ENCODE assay signal across 1 cellular context in the genomic region with DNA sequence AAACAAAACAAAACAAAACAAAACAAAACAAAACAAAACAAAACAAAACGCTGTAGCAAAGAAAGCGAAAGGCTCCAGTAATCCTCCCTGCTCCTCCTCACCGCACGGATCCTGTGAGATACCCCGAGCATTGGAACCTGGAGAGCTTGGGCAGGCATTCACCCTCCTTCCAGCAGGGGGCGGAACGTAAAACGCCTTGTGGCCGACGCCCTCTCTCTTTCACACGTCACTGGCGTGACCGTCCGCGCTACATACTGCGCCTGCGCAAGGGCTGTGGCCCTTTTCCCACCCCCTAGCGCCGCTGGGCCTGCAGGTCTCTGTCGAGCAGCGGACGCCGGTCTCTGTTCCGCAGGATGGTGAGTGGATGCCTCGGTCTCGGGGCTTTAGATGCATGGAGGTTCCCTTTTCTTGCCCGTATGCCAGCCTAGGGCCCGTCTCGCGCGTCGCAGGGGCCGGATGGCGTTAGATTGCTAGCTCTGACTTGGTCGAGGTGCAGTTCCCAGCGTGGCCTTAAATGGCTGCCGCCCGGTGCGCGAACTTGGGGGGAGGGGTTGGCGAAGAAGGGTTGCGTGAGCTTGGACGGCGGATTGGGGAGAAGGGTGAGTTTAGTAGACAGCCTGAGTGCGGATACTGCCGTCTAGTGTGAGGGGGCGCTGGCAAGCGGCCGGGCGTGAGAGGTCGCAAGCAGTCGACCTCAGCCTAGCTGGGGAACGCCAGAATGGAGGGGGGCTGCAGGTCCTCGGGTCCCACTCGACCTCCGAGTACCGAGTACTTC.
TF ChIP-seq lines count a peak whose summit lies in the region.

A gene (plus strand): TSS at position 279 of the 775 bp plus-strand sequence. CDS start 75 bp downstream, at position 354.

TF ChIP-seq in K562, 482 proteins besides CTCF, POLR2A, EP300 and RAD21 (continued from another document and continues in another):
- TF ChIP-seq, protein P1, sequence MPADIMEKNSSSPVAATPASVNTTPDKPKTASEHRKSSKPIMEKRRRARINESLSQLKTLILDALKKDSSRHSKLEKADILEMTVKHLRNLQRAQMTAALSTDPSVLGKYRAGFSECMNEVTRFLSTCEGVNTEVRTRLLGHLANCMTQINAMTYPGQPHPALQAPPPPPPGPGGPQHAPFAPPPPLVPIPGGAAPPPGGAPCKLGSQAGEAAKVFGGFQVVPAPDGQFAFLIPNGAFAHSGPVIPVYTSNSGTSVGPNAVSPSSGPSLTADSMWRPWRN (IDR thresholded peaks at IDR 0.05; ENCODE audit: low read depth) = 0 out of 2 replicates have a peak, but pooled peaks have one; percentile 12
- TF ChIP-seq, protein P2, sequence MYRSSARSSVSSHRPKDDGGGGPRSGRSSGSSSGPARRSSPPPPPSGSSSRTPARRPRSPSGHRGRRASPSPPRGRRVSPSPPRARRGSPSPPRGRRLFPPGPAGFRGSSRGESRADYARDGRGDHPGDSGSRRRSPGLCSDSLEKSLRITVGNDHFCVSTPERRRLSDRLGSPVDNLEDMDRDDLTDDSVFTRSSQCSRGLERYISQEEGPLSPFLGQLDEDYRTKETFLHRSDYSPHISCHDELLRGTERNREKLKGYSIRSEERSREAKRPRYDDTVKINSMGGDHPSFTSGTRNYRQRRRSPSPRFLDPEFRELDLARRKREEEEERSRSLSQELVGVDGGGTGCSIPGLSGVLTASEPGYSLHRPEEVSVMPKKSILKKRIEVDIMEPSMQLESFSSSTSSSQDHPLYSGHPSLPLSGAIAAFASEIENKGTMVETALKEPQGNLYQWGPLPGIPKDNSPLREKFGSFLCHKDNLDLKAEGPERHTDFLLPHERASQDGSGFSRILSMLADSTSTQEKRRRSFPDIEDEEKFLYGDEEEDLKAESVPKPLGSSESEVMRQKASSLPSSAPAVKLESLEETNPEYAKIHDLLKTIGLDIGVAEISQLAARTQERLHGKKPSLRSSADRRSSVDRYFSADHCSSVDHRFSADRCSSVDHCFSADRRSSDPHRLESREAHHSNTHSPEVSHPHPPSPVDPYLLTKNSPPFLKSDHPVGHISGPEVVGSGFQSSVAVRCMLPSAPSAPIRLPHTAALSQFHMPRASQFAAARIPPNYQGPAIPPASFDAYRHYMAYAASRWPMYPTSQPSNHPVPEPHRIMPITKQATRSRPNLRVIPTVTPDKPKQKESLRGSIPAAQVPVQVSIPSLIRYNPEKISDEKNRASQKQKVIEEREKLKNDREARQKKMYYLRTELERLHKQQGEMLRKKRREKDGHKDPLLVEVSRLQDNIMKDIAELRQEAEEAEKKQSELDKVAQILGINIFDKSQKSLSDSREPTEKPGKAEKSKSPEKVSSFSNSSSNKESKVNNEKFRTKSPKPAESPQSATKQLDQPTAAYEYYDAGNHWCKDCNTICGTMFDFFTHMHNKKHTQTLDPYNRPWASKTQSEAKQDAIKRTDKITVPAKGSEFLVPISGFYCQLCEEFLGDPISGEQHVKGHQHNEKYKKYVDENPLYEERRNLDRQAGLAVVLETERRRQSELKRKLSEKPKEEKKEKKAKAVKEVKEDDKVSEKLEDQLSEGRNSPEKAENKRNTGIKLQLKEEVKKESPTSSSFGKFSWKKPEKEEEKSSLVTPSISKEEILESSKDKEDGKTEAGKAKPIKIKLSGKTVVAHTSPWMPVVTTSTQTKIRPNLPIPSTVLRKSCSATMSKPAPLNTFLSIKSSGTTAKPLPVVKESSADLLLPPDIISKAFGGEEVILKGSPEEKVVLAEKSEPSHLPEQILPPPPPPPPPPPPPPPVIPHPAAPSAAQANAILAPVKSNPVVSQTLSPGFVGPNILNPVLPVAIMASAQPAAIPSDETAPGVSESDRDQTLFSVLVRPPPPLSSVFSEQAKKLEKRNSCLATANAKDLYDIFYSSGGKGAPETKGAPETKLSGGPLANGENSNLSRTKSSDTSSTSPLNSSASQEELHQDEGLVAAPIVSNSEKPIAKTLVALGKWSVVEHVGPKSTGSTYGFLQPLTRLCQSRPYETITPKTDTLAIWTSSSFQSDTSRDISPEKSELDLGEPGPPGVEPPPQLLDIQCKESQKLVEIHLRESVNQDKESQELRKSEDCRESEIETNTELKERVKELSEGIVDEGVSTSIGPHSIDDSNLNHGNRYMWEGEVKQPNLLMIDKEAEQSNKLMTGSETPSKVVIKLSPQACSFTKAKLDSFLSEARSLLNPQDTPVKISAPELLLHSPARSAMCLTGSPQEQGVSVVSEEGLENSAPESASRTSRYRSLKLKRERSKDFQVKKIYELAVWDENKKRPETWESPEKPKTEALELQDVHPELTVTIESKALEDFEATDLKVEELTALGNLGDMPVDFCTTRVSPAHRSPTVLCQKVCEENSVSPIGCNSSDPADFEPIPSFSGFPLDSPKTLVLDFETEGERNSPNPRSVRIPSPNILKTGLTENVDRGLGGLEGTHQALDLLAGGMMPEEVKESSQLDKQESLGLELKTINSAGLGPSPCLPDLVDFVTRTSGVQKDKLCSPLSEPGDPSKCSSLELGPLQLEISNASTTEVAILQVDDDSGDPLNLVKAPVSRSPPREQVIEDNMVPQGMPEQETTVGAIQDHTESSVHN (IDR thresholded peaks at IDR 0.05; ENCODE audit: borderline replicate concordance in 1 of 2, low read depth in 1 of 2) = peak in 1 of 2 experiments; percentile 99; a peak in 2 of 4 replicates
- TF ChIP-seq, protein P3, sequence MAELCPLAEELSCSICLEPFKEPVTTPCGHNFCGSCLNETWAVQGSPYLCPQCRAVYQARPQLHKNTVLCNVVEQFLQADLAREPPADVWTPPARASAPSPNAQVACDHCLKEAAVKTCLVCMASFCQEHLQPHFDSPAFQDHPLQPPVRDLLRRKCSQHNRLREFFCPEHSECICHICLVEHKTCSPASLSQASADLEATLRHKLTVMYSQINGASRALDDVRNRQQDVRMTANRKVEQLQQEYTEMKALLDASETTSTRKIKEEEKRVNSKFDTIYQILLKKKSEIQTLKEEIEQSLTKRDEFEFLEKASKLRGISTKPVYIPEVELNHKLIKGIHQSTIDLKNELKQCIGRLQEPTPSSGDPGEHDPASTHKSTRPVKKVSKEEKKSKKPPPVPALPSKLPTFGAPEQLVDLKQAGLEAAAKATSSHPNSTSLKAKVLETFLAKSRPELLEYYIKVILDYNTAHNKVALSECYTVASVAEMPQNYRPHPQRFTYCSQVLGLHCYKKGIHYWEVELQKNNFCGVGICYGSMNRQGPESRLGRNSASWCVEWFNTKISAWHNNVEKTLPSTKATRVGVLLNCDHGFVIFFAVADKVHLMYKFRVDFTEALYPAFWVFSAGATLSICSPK (IDR thresholded peaks at IDR 0.05; ENCODE audit: borderline replicate concordance) = no peak; the same call in 1 of the 2 replicates
- TF ChIP-seq NUFIP1 (IDR thresholded peaks at IDR 0.05; ENCODE audit: partially characterized antibody) (peak; percentile 45), POU5F1 (IDR thresholded peaks at IDR 0.05; ENCODE audit: borderline replicate concordance, low read depth, low read length, partially characterized antibody) (no peak), ARNT (IDR thresholded peaks at IDR 0.05) (peak; percentile 80 to 94; a peak in 3 of 4 replicates), NR1H2 (CRISPR knock-in tag; IDR thresholded peaks at IDR 0.05) (peak; percentile 85; the same call in 1 of the 2 replicates), ZNF583 (CRISPR knock-in tag; IDR thresholded peaks at IDR 0.05) (peak; percentile 37; the same call in 1 of the 2 replicates), SAFB (IDR thresholded peaks at IDR 0.05; ENCODE audit: borderline replicate concordance, low read depth, low read length) (peak; percentile 36; the same call in 1 of the 2 replicates), MXI1 (IDR thresholded peaks at IDR 0.05; ENCODE audit: low read depth, low read length) (no peak), PHF8 (IDR thresholded peaks at IDR 0.05; ENCODE audit: borderline replicate concordance, low read length) (peak; percentile 100), HOXB6 (CRISPR knock-in tag; IDR thresholded peaks at IDR 0.05; ENCODE audit: borderline replicate concordance) (0 out of 2 replicates have a peak, but pooled peaks have one; percentile 66), CSDE1 (IDR thresholded peaks at IDR 0.05) (peak in 1 of 2 experiments; percentile 72; a peak in 1 of 4 replicates), ZNF431 (CRISPR knock-in tag; IDR thresholded peaks at IDR 0.05) (0 out of 2 replicates have a peak, but pooled peaks have one; percentile 0), ZNF707 (CRISPR knock-in tag; conservative IDR thresholded peaks at IDR 0.05) (no peak), KLF1 (tag; IDR thresholded peaks at IDR 0.05) (peak; percentile 94), SRSF9 (IDR thresholded peaks at IDR 0.05; ENCODE audit: borderline replicate concordance, low read depth, low read length) (no peak), TSC22D4 (tag; IDR thresholded peaks at IDR 0.05) (no peak), CHD2 (IDR thresholded peaks at IDR 0.05; ENCODE audit: low read depth, low read length) (peak; percentile 34; the same call in 1 of the 2 replicates), ZNF408 (CRISPR knock-in tag; IDR thresholded peaks at IDR 0.05; ENCODE audit: low read depth) (no peak), CBX3 (IDR thresholded peaks at IDR 0.05; ENCODE audit: borderline replicate concordance in 1 of 2, low read length in 2 of 2) (0 out of 3 replicates have a peak, but pooled peaks of 1 of the 2 experiments have one; percentile 37), KLF13 (tag; IDR thresholded peaks at IDR 0.05; ENCODE audit: borderline replicate concordance, low read depth) (peak; percentile 81; the same call in 1 of the 2 replicates), FOXA3 (CRISPR knock-in tag; conservative IDR thresholded peaks at IDR 0.05 in 1 of 2, IDR thresholded peaks at IDR 0.05 in 1 of 2) (peak in 1 of 2 experiments; percentile 63; a peak in 1 of 4 replicates), SMAD3 (CRISPR knock-in tag; conservative IDR thresholded peaks at IDR 0.05) (0 out of 2 replicates have a peak, but pooled peaks have one; percentile 44), HDGF (IDR thresholded peaks at IDR 0.05) (no peak)
- TF ChIP-seq, protein P4, sequence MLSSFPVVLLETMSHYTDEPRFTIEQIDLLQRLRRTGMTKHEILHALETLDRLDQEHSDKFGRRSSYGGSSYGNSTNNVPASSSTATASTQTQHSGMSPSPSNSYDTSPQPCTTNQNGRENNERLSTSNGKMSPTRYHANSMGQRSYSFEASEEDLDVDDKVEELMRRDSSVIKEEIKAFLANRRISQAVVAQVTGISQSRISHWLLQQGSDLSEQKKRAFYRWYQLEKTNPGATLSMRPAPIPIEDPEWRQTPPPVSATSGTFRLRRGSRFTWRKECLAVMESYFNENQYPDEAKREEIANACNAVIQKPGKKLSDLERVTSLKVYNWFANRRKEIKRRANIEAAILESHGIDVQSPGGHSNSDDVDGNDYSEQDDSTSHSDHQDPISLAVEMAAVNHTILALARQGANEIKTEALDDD (IDR thresholded peaks at IDR 0.05) = no peak; the same call in 1 of the 2 replicates
- TF ChIP-seq, protein P5, sequence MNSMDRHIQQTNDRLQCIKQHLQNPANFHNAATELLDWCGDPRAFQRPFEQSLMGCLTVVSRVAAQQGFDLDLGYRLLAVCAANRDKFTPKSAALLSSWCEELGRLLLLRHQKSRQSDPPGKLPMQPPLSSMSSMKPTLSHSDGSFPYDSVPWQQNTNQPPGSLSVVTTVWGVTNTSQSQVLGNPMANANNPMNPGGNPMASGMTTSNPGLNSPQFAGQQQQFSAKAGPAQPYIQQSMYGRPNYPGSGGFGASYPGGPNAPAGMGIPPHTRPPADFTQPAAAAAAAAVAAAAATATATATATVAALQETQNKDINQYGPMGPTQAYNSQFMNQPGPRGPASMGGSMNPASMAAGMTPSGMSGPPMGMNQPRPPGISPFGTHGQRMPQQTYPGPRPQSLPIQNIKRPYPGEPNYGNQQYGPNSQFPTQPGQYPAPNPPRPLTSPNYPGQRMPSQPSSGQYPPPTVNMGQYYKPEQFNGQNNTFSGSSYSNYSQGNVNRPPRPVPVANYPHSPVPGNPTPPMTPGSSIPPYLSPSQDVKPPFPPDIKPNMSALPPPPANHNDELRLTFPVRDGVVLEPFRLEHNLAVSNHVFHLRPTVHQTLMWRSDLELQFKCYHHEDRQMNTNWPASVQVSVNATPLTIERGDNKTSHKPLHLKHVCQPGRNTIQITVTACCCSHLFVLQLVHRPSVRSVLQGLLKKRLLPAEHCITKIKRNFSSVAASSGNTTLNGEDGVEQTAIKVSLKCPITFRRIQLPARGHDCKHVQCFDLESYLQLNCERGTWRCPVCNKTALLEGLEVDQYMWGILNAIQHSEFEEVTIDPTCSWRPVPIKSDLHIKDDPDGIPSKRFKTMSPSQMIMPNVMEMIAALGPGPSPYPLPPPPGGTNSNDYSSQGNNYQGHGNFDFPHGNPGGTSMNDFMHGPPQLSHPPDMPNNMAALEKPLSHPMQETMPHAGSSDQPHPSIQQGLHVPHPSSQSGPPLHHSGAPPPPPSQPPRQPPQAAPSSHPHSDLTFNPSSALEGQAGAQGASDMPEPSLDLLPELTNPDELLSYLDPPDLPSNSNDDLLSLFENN (IDR thresholded peaks at IDR 0.05; ENCODE audit: low read depth in 2 of 2, low read length in 2 of 2) = peak in 1 of 2 experiments; percentile 32; a peak in 1 of 4 replicates
- TF ChIP-seq, protein P6, sequence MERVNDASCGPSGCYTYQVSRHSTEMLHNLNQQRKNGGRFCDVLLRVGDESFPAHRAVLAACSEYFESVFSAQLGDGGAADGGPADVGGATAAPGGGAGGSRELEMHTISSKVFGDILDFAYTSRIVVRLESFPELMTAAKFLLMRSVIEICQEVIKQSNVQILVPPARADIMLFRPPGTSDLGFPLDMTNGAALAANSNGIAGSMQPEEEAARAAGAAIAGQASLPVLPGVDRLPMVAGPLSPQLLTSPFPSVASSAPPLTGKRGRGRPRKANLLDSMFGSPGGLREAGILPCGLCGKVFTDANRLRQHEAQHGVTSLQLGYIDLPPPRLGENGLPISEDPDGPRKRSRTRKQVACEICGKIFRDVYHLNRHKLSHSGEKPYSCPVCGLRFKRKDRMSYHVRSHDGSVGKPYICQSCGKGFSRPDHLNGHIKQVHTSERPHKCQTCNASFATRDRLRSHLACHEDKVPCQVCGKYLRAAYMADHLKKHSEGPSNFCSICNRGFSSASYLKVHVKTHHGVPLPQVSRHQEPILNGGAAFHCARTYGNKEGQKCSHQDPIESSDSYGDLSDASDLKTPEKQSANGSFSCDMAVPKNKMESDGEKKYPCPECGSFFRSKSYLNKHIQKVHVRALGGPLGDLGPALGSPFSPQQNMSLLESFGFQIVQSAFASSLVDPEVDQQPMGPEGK (CRISPR knock-in tag; IDR thresholded peaks at IDR 0.05; ENCODE audit: borderline replicate concordance) = no peak
- TF ChIP-seq, protein P7, sequence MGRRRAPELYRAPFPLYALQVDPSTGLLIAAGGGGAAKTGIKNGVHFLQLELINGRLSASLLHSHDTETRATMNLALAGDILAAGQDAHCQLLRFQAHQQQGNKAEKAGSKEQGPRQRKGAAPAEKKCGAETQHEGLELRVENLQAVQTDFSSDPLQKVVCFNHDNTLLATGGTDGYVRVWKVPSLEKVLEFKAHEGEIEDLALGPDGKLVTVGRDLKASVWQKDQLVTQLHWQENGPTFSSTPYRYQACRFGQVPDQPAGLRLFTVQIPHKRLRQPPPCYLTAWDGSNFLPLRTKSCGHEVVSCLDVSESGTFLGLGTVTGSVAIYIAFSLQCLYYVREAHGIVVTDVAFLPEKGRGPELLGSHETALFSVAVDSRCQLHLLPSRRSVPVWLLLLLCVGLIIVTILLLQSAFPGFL (CRISPR knock-in tag; IDR thresholded peaks at IDR 0.05) = peak; percentile 91; the same call in 1 of the 2 replicates
- TF ChIP-seq, protein P8, sequence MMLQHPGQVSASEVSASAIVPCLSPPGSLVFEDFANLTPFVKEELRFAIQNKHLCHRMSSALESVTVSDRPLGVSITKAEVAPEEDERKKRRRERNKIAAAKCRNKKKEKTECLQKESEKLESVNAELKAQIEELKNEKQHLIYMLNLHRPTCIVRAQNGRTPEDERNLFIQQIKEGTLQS (IDR thresholded peaks at IDR 0.05) = peak; percentile 31; the same call in 1 of the 2 replicates
- TF ChIP-seq, protein P8 (CRISPR knock-in tag; conservative IDR thresholded peaks at IDR 0.05) = peak; percentile 89
